In genomic region chr6:42889815-42890214, GRCh38 we compare ENCODE assay signal across 8 cellular contexts. TPM values are rescaled to one million over a fixed set of nuclear protein-coding genes. Genes with fewer than 3 reads are reported as not detected.
DNase-seq lines count a peak whose midpoint lies in the region; ATAC-seq and TF ChIP-seq lines count a peak whose summit lies in the region.

No MANE protein-coding gene starts in this region.

- no peaks in the 10 kb centered on the region for H3K27me3 Mint-ChIP-seq in MCF 10A (ENCODE audit: insufficient read depth, unreplicated experiment)
- H3K27me3 Mint-ChIP-seq in naive B cell: no peaks in the 10 kb centered on the region

- CTCF ChIA-PET in MCF 10A (lab: Yijun Ruan, JAX): interaction anchor here (0.6 to 1.6 kb wide), 3 partner anchors 9 to 338 kb away, joined by 3 to 6 read pairs (median 4); no protein-coding TSS in a partner anchor

- H3K9me3 Mint-ChIP-seq in MCF 10A (ENCODE audit: unreplicated experiment) (no peaks in the 10 kb centered on the region), naive B cell (no peaks in the 10 kb centered on the region)

- H3K27ac ChIP-seq in C4-2B: peak overlapping the region; percentile 89

- intact Hi-C loops in MCF 10A (cut with micrococcal nuclease): no loop called here

- H3K27ac Mint-ChIP-seq in MCF 10A (ENCODE audit: low read depth, unreplicated experiment) (peak overlapping the region; percentile 80), naive B cell (peak overlapping the region in 5 of 6 donors; percentile 62 to 97 (median 95))

- ATAC-seq in naive B cell (ENCODE audit: low read depth in 2 of 2) (no peak), HG02642 (IDR thresholded peaks at IDR 0.05; ENCODE audit: poor library complexity, unreplicated experiment) (no peak)

- BruUV-seq in MCF 10A (replicated peaks; lab: Mats Ljungman, UMichigan): no TSS peak

- H3K36me3 Mint-ChIP-seq in MCF 10A (ENCODE audit: insufficient read depth, unreplicated experiment): peaks cover 56% of the 10 kb centered on the region
- H3K36me3 Mint-ChIP-seq in naive B cell: peaks cover 0 to 7% of the 10 kb centered on the region in 2 donors

- H3K4me1 Mint-ChIP-seq in MCF 10A (ENCODE audit: insufficient read depth, unreplicated experiment) (no peaks in the 10 kb centered on the region), naive B cell (peaks cover 24 to 35% (median 32%) of the 10 kb centered on the region in 3 donors)

- H3K4me3 Mint-ChIP-seq in MCF 10A (ENCODE audit: unreplicated experiment) (peak overlapping the region; percentile 89), naive B cell (peak overlapping the region; percentile 95 to 99 (median 98))

- DNase-seq in LoVo (ENCODE audit: low spot score): peak; percentile 26
- no peak for DNase-seq in MCF 10A (ENCODE audit: unreplicated experiment)
- no peak for DNase-seq in naive B cell
- no peak for DNase-seq in HPDE6-E6E7 (ENCODE audit: extremely low spot score)
- DNase-seq in activated gamma-delta T cell treated with Interleukin-2 at 50 U/mL for 16 hours: no peak
- no peak for DNase-seq in NCI-H2107 (lab: John Stamatoyannopoulos, UW)

- POLR2A ChIA-PET in MCF 10A (lab: Yijun Ruan, JAX): interaction anchor here (0.8 to 5.7 kb wide), 17 partner anchors 10 to 1102 kb away, joined by 3 to 89 read pairs (median 5); partner anchors contain the start of genes BICRAL, CNPY3, CUL7 and KLHDC3

- TF ChIP-seq CTCF in C4-2B (conservative IDR thresholded peaks at IDR 0.05) (no peak), MCF 10A (IDR thresholded peaks at IDR 0.05; ENCODE audit: unreplicated experiment) (no peak)

RNA-seq across cellular contexts. Expression of gene RPL7L1, which starts 10.4 kb away (rescaled TPM):
- total RNA-seq in MCF 10A (2022): 121 and 123 TPM in 2 replicates
- polyA plus RNA-seq in naive B cell (ENCODE audit: low read depth in 6 of 6): 10 to 100 TPM; 26.8 to 81.7 (median 61.0) TPM

RNA-seq across cellular contexts. Expression of gene PTCRA, which starts 26.0 kb away (rescaled TPM):
- total RNA-seq in MCF 10A (2022): not detected in 2 replicates
- polyA plus RNA-seq in naive B cell (ENCODE audit: low read depth in 6 of 6): 1 to 10 TPM in 1 of 6 donors, under 1 TPM in 3, not detected in 2; 0.41 to 1.9 (median 0.68) TPM

RNA-seq across cellular contexts. Expression of gene CNPY3, which starts 39.5 kb away (rescaled TPM):
- 21.9 and 22.5 TPM in 2 replicates for total RNA-seq in MCF 10A (2022)
- polyA plus RNA-seq in naive B cell (ENCODE audit: low read depth in 6 of 6): 100 to 1,000 TPM; 153 to 199 (median 177) TPM
